In genomic region chr1:244140420-244140819, GRCh38 we compare ENCODE assay signal across 28 cellular contexts.
"Had no signal": no experiment of that assay in that cellular context is flagged by ENCODE, and none has a peak within 500 bp of the region (broad histone marks: within the 10 kb centered on the region; RNA-seq: fewer than 3 reads in every experiment).

No MANE protein-coding gene starts in this region.

- H3K36me3 Mint-ChIP-seq: natural killer cell; neural progenitor cell; stimulated activated effector memory CD8-positive, alpha-beta T cell treated with anti-CD3 and anti-CD28 coated beads, Interleukin-12 subunit alpha, Interleukin-12 subunit beta, amount 100 ng/mL, for 72 hours had no signal

- H3K4me3 Mint-ChIP-seq: natural killer cell; neural progenitor cell; stimulated activated effector memory CD8-positive, alpha-beta T cell treated with anti-CD3 and anti-CD28 coated beads, Interleukin-12 subunit alpha, Interleukin-12 subunit beta, amount 100 ng/mL, for 72 hours; stimulated activated naive B cell treated with anti-CD40 and anti-IgM and Interleukin-4, amounts not matched to agents 10 μg/mL and 1 μg/mL and 100 μg/mL, for 72 hours; stimulated activated naive CD8-positive, alpha-beta T cell treated with anti-CD3 and anti-CD28 coated beads, Interleukin-15, Interleukin-2, amounts not matched to agents 100 ng/mL and 50 ng/mL, for 24 hours had no signal

- H3K9ac ChIP-seq: neural progenitor cell, parathyroid adenoma had no signal

- H3K27ac Mint-ChIP-seq: natural killer cell; neural progenitor cell; progenitor cell of endocrine pancreas; stimulated activated effector memory CD8-positive, alpha-beta T cell treated with anti-CD3 and anti-CD28 coated beads, Interleukin-12 subunit alpha, Interleukin-12 subunit beta, amount 100 ng/mL, for 72 hours; stimulated activated naive B cell treated with anti-CD40 and anti-IgM and Interleukin-4, amounts not matched to agents 10 μg/mL and 1 μg/mL and 100 μg/mL, for 72 hours; stimulated activated naive CD8-positive, alpha-beta T cell treated with anti-CD3 and anti-CD28 coated beads, Interleukin-15, Interleukin-2, amounts not matched to agents 100 ng/mL and 50 ng/mL, for 24 hours had no signal

- H3K4me1 ChIP-seq: neural progenitor cell, parathyroid adenoma, psoas muscle, right lobe of liver, sigmoid colon, stomach, thyroid gland, tibial nerve, vagina had no signal

- H3K9me3 Mint-ChIP-seq: natural killer cell; nephron; neural progenitor cell; stimulated activated effector memory CD8-positive, alpha-beta T cell treated with anti-CD3 and anti-CD28 coated beads, Interleukin-12 subunit alpha, Interleukin-12 subunit beta, amount 100 ng/mL, for 72 hours; stimulated activated naive CD8-positive, alpha-beta T cell treated with anti-CD3 and anti-CD28 coated beads, Interleukin-15, Interleukin-2, amounts not matched to agents 100 ng/mL and 50 ng/mL, for 24 hours had no signal

- H3K4me3 ChIP-seq: neural progenitor cell, ovary, right lobe of liver, sigmoid colon, stomach, thoracic aorta, thyroid gland, tibial nerve, upper lobe of left lung, vagina had no signal

- H3K36me3 ChIP-seq: neural progenitor cell, ovary, right lobe of liver, sigmoid colon, stomach, thoracic aorta, thyroid gland, tibial nerve, upper lobe of left lung, vagina had no signal

- H3K4me2 ChIP-seq: neural progenitor cell had no signal

- H2AFZ ChIP-seq: neural progenitor cell, parathyroid adenoma had no signal

- H3K79me2 ChIP-seq: parathyroid adenoma had no signal

- H3K9me3 ChIP-seq: ovary, psoas muscle, sigmoid colon, stomach, thoracic aorta, thyroid gland, tibial nerve, upper lobe of left lung, vagina had no signal

- H3K27me3 ChIP-seq: neural progenitor cell, ovary, right lobe of liver, sigmoid colon, stomach, thyroid gland, upper lobe of left lung, vagina had no signal

- FAIRE-seq: small intestine, urothelium cell line had no signal

- H3K27ac ChIP-seq: neural progenitor cell, ovary, parathyroid adenoma, psoas muscle, right lobe of liver, sigmoid colon, stomach, thoracic aorta, thyroid gland, tibial nerve, upper lobe of left lung, vagina had no signal

- DNase-seq: natural killer cell; occipital lobe; ovary; posterior cingulate gyrus; psoas muscle; right cardiac atrium; right lobe of liver; sigmoid colon; small intestine; stimulated activated CD4-positive, alpha-beta T cell treated with anti-CD3 and anti-CD28 coated beads, Interleukin-15, amount 100 ng/mL, for 24 hours; stimulated activated CD4-positive, alpha-beta T cell treated with anti-CD3 and anti-CD28 coated beads, Interleukin-2, amount 100 ng/mL, for 24 hours; stimulated activated CD4-positive, alpha-beta T cell treated with anti-CD3 and anti-CD28 coated beads, Interleukin-2, amount 100 ng/mL, for 48 hours; stimulated activated CD4-positive, alpha-beta T cell treated with anti-CD3 and anti-CD28 coated beads, Interleukin-4, amount 100 ng/mL, for 24 hours; stimulated activated naive B cell treated with anti-CD40 and anti-IgM and Interleukin-4, amounts not matched to agents 10 μg/mL and 1 μg/mL and 100 μg/mL, for 72 hours; stimulated activated naive CD4-positive, alpha-beta T cell treated with Interleukin-2 at 50 U/mL for 16 hours; stomach; thyroid gland had no signal

- ATAC-seq: natural killer cell; psoas muscle; right cardiac atrium; right lobe of liver; stimulated activated effector memory CD8-positive, alpha-beta T cell treated with anti-CD3 and anti-CD28 coated beads, Interleukin-12 subunit alpha, Interleukin-12 subunit beta, amount 100 ng/mL, for 72 hours; stimulated activated naive B cell treated with anti-CD40 and anti-IgM and Interleukin-4, amounts not matched to agents 10 μg/mL and 1 μg/mL and 100 μg/mL, for 72 hours had no signal

- H3K27me3 Mint-ChIP-seq: progenitor cell of endocrine pancreas had no signal
